ENCODE assay signal across 33 cellular contexts in genomic region chr7:81526971-81527370, GRCh38.
"Had no signal": no experiment of that assay in that cellular context is flagged by ENCODE, and none has a peak within 500 bp of the region (broad histone marks: within the 10 kb centered on the region; RNA-seq: fewer than 3 reads in every experiment).

No MANE protein-coding gene starts in this region.

- H3K36me3 ChIP-seq: ascending aorta, brain microvascular endothelial cell, breast epithelium, cardiac muscle cell, colonic mucosa had no signal

- H3K27ac ChIP-seq: ascending aorta, body of pancreas, brain microvascular endothelial cell, breast epithelium, cardiac muscle cell, colonic mucosa had no signal

- H3K27me3 ChIP-seq: ascending aorta, body of pancreas, brain microvascular endothelial cell, breast epithelium, cardiac muscle cell, colonic mucosa had no signal

- H3K9me3 ChIP-seq: ascending aorta, body of pancreas, breast epithelium, colonic mucosa had no signal

- DNase-seq: activated effector memory CD4-positive, alpha-beta T cell treated with anti-CD3 and anti-CD28 coated beads, Interleukin-2, amount 50 U/mL, for 16 hours; activated gamma-delta T cell; activated gamma-delta T cell treated with Interleukin-2 at 50 U/mL for 16 hours; activated naive CD4-positive, alpha-beta T cell; activated naive CD4-positive, alpha-beta T cell treated with anti-CD3 and anti-CD28 coated beads for 36 hours; activated naive CD4-positive, alpha-beta T cell treated with anti-CD3 and anti-CD28 coated beads, Interleukin-2, amount 10 ng/mL, durations not matched to agents 7 days and 5 days; activated naive CD4-positive, alpha-beta T cell treated with anti-CD3 and anti-CD28 coated beads, Interleukin-2, amount 50 U/mL, for 16 hours; activated naive CD4-positive, alpha-beta T cell treated with Interleukin-2 at 50 U/mL for 16 hours; activated naive CD8-positive, alpha-beta T cell treated with anti-CD3 and anti-CD28 coated beads for 36 hours; activated naive CD8-positive, alpha-beta T cell treated with anti-CD3 and anti-CD28 coated beads, Interleukin-2, amount 10 ng/mL, durations not matched to agents 7 days and 5 days; activated naive CD8-positive, alpha-beta T cell treated with anti-CD3 and anti-CD28 coated beads, Interleukin-2, amount 50 U/mL, for 24 hours; activated T-cell treated with anti-CD3 and anti-CD28 coated beads, Interleukin-2, amount 50 U/mL, for 24 hours; activated T-cell treated with anti-CD3 and anti-CD28 coated beads, Interleukin-2, amount 50 U/mL, for 4 hours; activated T-cell treated with anti-CD3 and anti-CD28 coated beads, Interleukin-2, amount 50 U/mL, for 48 hours; activated T-cell treated with anti-CD3 and anti-CD28 coated beads, Interleukin-2, amount 50 U/mL, for 72 hours; amniotic stem cell; amygdala; anterior cingulate cortex; aorta; body of pancreas; brain microvascular endothelial cell; caudate nucleus; central memory CD4-positive, alpha-beta T cell; cerebellar nuclear complex; colonic mucosa had no signal

- H3K4me1 ChIP-seq: ascending aorta, body of pancreas, breast epithelium, colonic mucosa had no signal

- H3K4me3 ChIP-seq: ascending aorta, body of pancreas, breast epithelium, cardiac muscle cell, colonic mucosa had no signal

- FAIRE-seq: astrocyte, bronchial epithelial cell, colon had no signal

- ATAC-seq: activated naive CD4-positive, alpha-beta T cell treated with anti-CD3 and anti-CD28 coated beads, Interleukin-2, amount 50 U/mL, for 72 hours; activated naive CD8-positive, alpha-beta T cell treated with anti-CD3 and anti-CD28 coated beads, Interleukin-2, amount 50 U/mL, for 24 hours; activated T-cell treated with anti-CD3 and anti-CD28 coated beads, Interleukin-2, amount 50 U/mL, for 4 hours; activated T-cell treated with anti-CD3 and anti-CD28 coated beads, Interleukin-2, amount 50 U/mL, for 72 hours; activated T-helper 17 cell treated with anti-CD3 and anti-CD28 coated beads, Interleukin-2, amount 50 U/mL, for 72 hours; body of pancreas had no signal
